Comparison of ENCODE assay signal across 35 cellular contexts in the genomic region with DNA sequence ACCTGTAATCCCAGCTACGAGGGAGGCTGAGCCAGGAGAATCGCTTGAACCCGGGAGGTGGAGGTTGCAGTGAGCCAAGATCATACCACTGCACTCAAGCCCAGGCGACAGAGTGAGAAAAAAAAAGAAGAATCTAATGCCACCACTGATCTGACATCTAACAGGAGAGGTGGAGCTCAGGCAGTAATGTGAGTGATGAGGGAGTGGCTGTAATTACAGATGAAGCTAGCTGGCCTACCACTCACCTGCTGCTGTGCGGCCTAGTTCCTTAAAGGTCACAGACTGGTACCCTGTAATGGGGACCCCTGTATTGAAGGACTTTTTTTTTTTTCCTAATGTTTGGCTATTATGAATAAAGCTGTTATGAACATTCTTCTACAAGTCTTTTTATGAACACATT. TPM values are rescaled to one million over a fixed set of nuclear protein-coding genes. Genes with fewer than 3 reads are reported as not detected.
"Had no signal": no experiment of that assay in that cellular context is flagged by ENCODE, and none has a peak within 500 bp of the region (broad histone marks: within the 10 kb centered on the region; RNA-seq: fewer than 3 reads in every experiment).

No MANE protein-coding gene starts in this region.

- H3K27ac ChIP-seq: adrenal gland, ascending aorta, body of pancreas, brain microvascular endothelial cell, breast epithelium, cardiac muscle cell had no signal

- H3K4me1 ChIP-seq: adrenal gland, ascending aorta, body of pancreas, breast epithelium had no signal

- H3K36me3 ChIP-seq: adrenal gland, ascending aorta, brain microvascular endothelial cell, breast epithelium, cardiac muscle cell had no signal

- FAIRE-seq: bronchial epithelial cell had no signal

- DNase-seq: activated effector memory CD4-positive, alpha-beta T cell treated with anti-CD3 and anti-CD28 coated beads, Interleukin-2, amount 50 U/mL, for 16 hours; activated effector memory CD4-positive, alpha-beta T cell treated with Interleukin-2 at 50 U/mL for 16 hours; activated gamma-delta T cell; activated gamma-delta T cell treated with Interleukin-2 at 50 U/mL for 16 hours; activated naive CD4-positive, alpha-beta T cell; activated naive CD4-positive, alpha-beta T cell treated with anti-CD3 and anti-CD28 coated beads for 36 hours; activated naive CD4-positive, alpha-beta T cell treated with anti-CD3 and anti-CD28 coated beads, Interleukin-2, amount 10 ng/mL, durations not matched to agents 7 days and 5 days; activated naive CD4-positive, alpha-beta T cell treated with anti-CD3 and anti-CD28 coated beads, Interleukin-2, amount 50 U/mL, for 16 hours; activated naive CD4-positive, alpha-beta T cell treated with Interleukin-2 at 50 U/mL for 16 hours; activated naive CD8-positive, alpha-beta T cell treated with anti-CD3 and anti-CD28 coated beads for 36 hours; activated naive CD8-positive, alpha-beta T cell treated with anti-CD3 and anti-CD28 coated beads, Interleukin-2, amount 10 ng/mL, durations not matched to agents 7 days and 5 days; activated naive CD8-positive, alpha-beta T cell treated with anti-CD3 and anti-CD28 coated beads, Interleukin-2, amount 50 U/mL, for 24 hours; activated T-cell treated with anti-CD3 and anti-CD28 coated beads, Interleukin-2, amount 50 U/mL, for 1 hour; activated T-cell treated with anti-CD3 and anti-CD28 coated beads, Interleukin-2, amount 50 U/mL, for 24 hours; activated T-cell treated with anti-CD3 and anti-CD28 coated beads, Interleukin-2, amount 50 U/mL, for 4 hours; activated T-cell treated with anti-CD3 and anti-CD28 coated beads, Interleukin-2, amount 50 U/mL, for 48 hours; activated T-cell treated with anti-CD3 and anti-CD28 coated beads, Interleukin-2, amount 50 U/mL, for 72 hours; adrenal gland; amniotic stem cell; amygdala; anterior cingulate cortex; aorta; body of pancreas; brain microvascular endothelial cell; caudate nucleus; central memory CD4-positive, alpha-beta T cell; cerebellar nuclear complex had no signal

- H3K4me3 ChIP-seq: adrenal gland, ascending aorta, body of pancreas, breast epithelium, cardiac muscle cell had no signal

- H3K9me3 ChIP-seq: adrenal gland, ascending aorta, body of pancreas, breast epithelium had no signal

- ATAC-seq: activated naive CD4-positive, alpha-beta T cell treated with anti-CD3 and anti-CD28 coated beads, Interleukin-2, amount 50 U/mL, for 72 hours; activated naive CD8-positive, alpha-beta T cell treated with anti-CD3 and anti-CD28 coated beads, Interleukin-2, amount 50 U/mL, for 24 hours; activated T-cell treated with anti-CD3 and anti-CD28 coated beads, Interleukin-2, amount 50 U/mL, for 4 hours; activated T-cell treated with anti-CD3 and anti-CD28 coated beads, Interleukin-2, amount 50 U/mL, for 72 hours; activated T-helper 17 cell treated with anti-CD3 and anti-CD28 coated beads, Interleukin-2, amount 50 U/mL, for 72 hours; body of pancreas had no signal

- H3K27me3 ChIP-seq: adrenal gland, ascending aorta, body of pancreas, brain microvascular endothelial cell, breast epithelium, cardiac muscle cell had no signal

RNA-seq across cellular contexts. Expression of gene GABRE, which starts 25.3 kb away (rescaled TPM):
- total RNA-seq: activated naive CD4-positive, alpha-beta T cell treated with anti-CD3 and anti-CD28 coated beads for 36 hours; activated naive CD4-positive, alpha-beta T cell treated with anti-CD3 and anti-CD28 coated beads, Interleukin-2, amount 50 U/mL, for 72 hours; activated naive CD8-positive, alpha-beta T cell treated with anti-CD3 and anti-CD28 coated beads for 36 hours; activated naive CD8-positive, alpha-beta T cell treated with anti-CD3 and anti-CD28 coated beads, Interleukin-2, amount 10 ng/mL, durations not matched to agents 7 days and 5 days; activated T-cell treated with anti-CD3 and anti-CD28 coated beads, Interleukin-2, amount 50 U/mL, for 72 hours; activated T-helper 1 cell treated with anti-CD3 and anti-CD28 coated beads, Interleukin-12 subunit alpha, Interleukin-12 subunit beta, Interleukin-2, Interleukin-4 antibody, amounts not matched to agents 30 ng/mL and 10 ng/mL and 1 ng/mL, durations not matched to agents 14 hours and 24 hours and 36 hours; activated T-helper 17 cell treated with anti-CD3 and anti-CD28 coated beads, Interleukin-2, amount 50 U/mL, for 72 hours; activated T-helper 2 cell treated with anti-CD3 and anti-CD28 coated beads, Interferon-gamma antibody, Interleukin-2, Interleukin-4, amounts not matched to agents 10 μg/mL and 5 μg/mL and 100 μg/mL, durations not matched to agents 14 hours and 24 hours and 36 hours had no signal
